ENCODE assay signal across 13 cellular contexts in the genomic region with DNA sequence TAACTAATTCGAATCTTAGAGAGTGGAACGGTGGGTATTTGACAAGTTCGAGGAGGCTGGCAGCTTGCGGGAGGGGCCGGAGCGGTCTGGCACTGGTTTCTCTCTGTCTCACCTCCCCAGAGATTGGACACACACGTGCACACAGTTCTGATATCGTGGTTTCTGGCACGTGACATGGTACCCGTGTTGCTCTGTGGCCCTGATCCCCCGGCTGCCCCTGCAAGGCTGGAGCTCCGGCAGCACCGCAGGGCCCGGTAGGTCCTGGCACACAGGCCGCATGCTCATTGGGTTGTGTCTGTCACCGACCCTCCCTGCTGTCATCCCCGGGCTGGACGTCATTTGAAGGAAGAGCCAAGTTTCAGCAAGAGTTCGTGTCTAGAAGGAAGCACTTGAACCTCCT.
DNase-seq lines count a peak whose midpoint lies in the region; ATAC-seq, FAIRE-seq and TF ChIP-seq lines count a peak whose summit lies in the region.
"Had no signal": no experiment of that assay in that cellular context is flagged by ENCODE, and none has a peak within 500 bp of the region (broad histone marks: within the 10 kb centered on the region; RNA-seq: fewer than 3 reads in every experiment).

No MANE protein-coding gene starts in this region.

- H3K4me2 ChIP-seq in H1 (ENCODE audit: insufficient read depth in 1 of 2, low read depth in 2 of 2, low read length in 2 of 2): no peak overlapping the region

- no peaks in the 10 kb centered on the region for H3K9me3 Mint-ChIP-seq in activated naive CD4-positive, alpha-beta T cell treated with anti-CD3 and anti-CD28 coated beads, Interleukin-2, amount 10 ng/mL, durations not matched to agents 7 days and 5 days
- H3K9me3 Mint-ChIP-seq in stimulated activated effector memory CD8-positive, alpha-beta T cell treated with anti-CD3 and anti-CD28 coated beads, Interleukin-12 subunit alpha, Interleukin-12 subunit beta, amount 100 ng/mL, for 72 hours: no peaks in the 10 kb centered on the region

- no peak for TF ChIP-seq EP300 in H1 (IDR thresholded peaks at IDR 0.05; ENCODE audit: borderline replicate concordance in 1 of 2, low read depth in 2 of 2, low read length in 2 of 2)

- H3K27me3 ChIP-seq in H1 (replicated peaks in 1 of 4; ENCODE audit: control insufficient read depth in 3 of 4, extremely low read depth in 1 of 4, insufficient read depth in 3 of 4, low read length in 3 of 4): no peaks in the 10 kb centered on the region
- no peaks in the 10 kb centered on the region for H3K27me3 ChIP-seq in vagina
- H3K27me3 ChIP-seq: esophagus muscularis mucosa, Peyer's patch, transverse colon had no signal

- no peak for TF ChIP-seq CTCF in H1 (IDR thresholded peaks at IDR 0.05; ENCODE audit: control extremely low read depth in 1 of 3, insufficient read depth in 1 of 3, low read depth in 1 of 3, low read length in 3 of 3)
- TF ChIP-seq CTCF in vagina (IDR thresholded peaks at IDR 0.05): no peak

- no peak overlapping the region for H3K4ac ChIP-seq in H1 (replicated peaks; ENCODE audit: insufficient read length, low read depth, low read length)

- no peak for DNase-seq in activated naive CD4-positive, alpha-beta T cell treated with anti-CD3 and anti-CD28 coated beads, Interleukin-2, amount 10 ng/mL, durations not matched to agents 7 days and 5 days
- no peak for DNase-seq in activated naive CD4-positive, alpha-beta T cell treated with anti-CD3 and anti-CD28 coated beads, Interleukin-2, amount 50 U/mL, for 16 hours
- DNase-seq in H1 (ENCODE audit: low read depth in 1 of 2, low spot score in 2 of 2): no peak
- no peak for DNase-seq in stimulated activated effector memory CD8-positive, alpha-beta T cell treated with anti-CD3 and anti-CD28 coated beads, Interleukin-12 subunit alpha, Interleukin-12 subunit beta, amount 100 ng/mL, for 72 hours (ENCODE audit: low spot score in 2 of 2)
- DNase-seq in vagina (ENCODE audit: extremely low spot score in 2 of 2): no peak
- DNase-seq: GDM1, HCEC 1CT had no signal

- no peak overlapping the region for H2AK5ac ChIP-seq in H1 (ENCODE audit: low read depth, low read length)

- H2BK5ac ChIP-seq in H1 (ENCODE audit: low read depth, low read length): no peak overlapping the region

- H4K20me1 ChIP-seq in H1 (replicated peaks in 1 of 2; ENCODE audit: control insufficient read depth in 1 of 2, insufficient read depth in 2 of 2, low read length in 2 of 2): peaks cover 2 to 24% of the 10 kb centered on the region in 2 experiments

- H4K5ac ChIP-seq in H1 (ENCODE audit: insufficient read length, low read depth, low read length): no peak overlapping the region

- H2BK15ac ChIP-seq in H1 (ENCODE audit: low read length): no peak overlapping the region

- H3K4me1 Mint-ChIP-seq in activated naive CD4-positive, alpha-beta T cell treated with anti-CD3 and anti-CD28 coated beads, Interleukin-2, amount 10 ng/mL, durations not matched to agents 7 days and 5 days: peaks cover 88% of the 10 kb centered on the region
- H3K4me1 Mint-ChIP-seq in stimulated activated effector memory CD8-positive, alpha-beta T cell treated with anti-CD3 and anti-CD28 coated beads, Interleukin-12 subunit alpha, Interleukin-12 subunit beta, amount 100 ng/mL, for 72 hours: peaks cover 91% of the 10 kb centered on the region

- CTCF ChIA-PET in activated naive CD4-positive, alpha-beta T cell treated with anti-CD3 and anti-CD28 coated beads, Interleukin-2, amount 10 ng/mL, durations not matched to agents 7 days and 5 days (lab: Charles Lee): interaction anchor here (0.8 to 7.3 kb wide), 8 partner anchors 10 to 137 kb away, joined by 3 to 79 read pairs (median 5); no protein-coding TSS in a partner anchor
- CTCF ChIA-PET in H1 (lab: Charles Lee; ENCODE audit: partially characterized antibody): interaction anchor here (0.8 to 3.2 kb wide), 15 partner anchors 13 to 137 kb away, joined by 3 to 24 read pairs (median 3); no protein-coding TSS in a partner anchor

- POLR2A ChIA-PET in H1 (lab: Charles Lee; ENCODE audit: partially characterized antibody): interaction anchor here (1.2 to 1.3 kb wide), 2 partner anchors 10 to 388 kb away, joined by 3 to 4 read pairs; no protein-coding TSS in a partner anchor

- H3K23me2 ChIP-seq in H1 (ENCODE audit: low read depth, low read length): no peaks in the 10 kb centered on the region

- ATAC-seq in HG03439 (IDR thresholded peaks at IDR 0.05; ENCODE audit: unreplicated experiment): peak; percentile 52
- ATAC-seq in stimulated activated effector memory CD8-positive, alpha-beta T cell treated with anti-CD3 and anti-CD28 coated beads, Interleukin-12 subunit alpha, Interleukin-12 subunit beta, amount 100 ng/mL, for 72 hours: no peak
- no peak for ATAC-seq in HG03045 (IDR thresholded peaks at IDR 0.05; ENCODE audit: unreplicated experiment)
- no peak for ATAC-seq in GM21723 (IDR thresholded peaks at IDR 0.05; ENCODE audit: unreplicated experiment)

- peaks cover 8% of the 10 kb centered on the region; the same call in 1 of the 2 replicates for H3K79me1 ChIP-seq in H1 (ENCODE audit: low read depth, low read length)

- TF ChIP-seq POLR2A in H1 (IDR thresholded peaks at IDR 0.05; ENCODE audit: control extremely low read depth in 1 of 2, low read depth in 2 of 2, low read length in 2 of 2): no peak
- TF ChIP-seq POLR2A in vagina (IDR thresholded peaks at IDR 0.05): no peak

- no peak overlapping the region for H2AFZ ChIP-seq in H1 (ENCODE audit: low read length)

- WGBS in H1 (ENCODE audit: extremely low coverage in 1 of 2, insufficient coverage in 1 of 2, insufficient read length in 1 of 2, insufficient replicate concordance in 2 of 2, low coverage in 1 of 2, low lambda C conversion rate in 2 of 2, missing lambda C conversion rate in 1 of 2), 2 experiments: 94% methylated on average over 19 of the region's 19 CpGs; no CpG with 5 or more reads in 1 of the 2 experiments

- peak overlapping the region; percentile 71; the same call in 1 of the 2 replicates for H4K8ac ChIP-seq in H1 (ENCODE audit: extremely low read depth, insufficient read depth, low read length)

- H3K4me3 Mint-ChIP-seq in activated naive CD4-positive, alpha-beta T cell treated with anti-CD3 and anti-CD28 coated beads, Interleukin-2, amount 10 ng/mL, durations not matched to agents 7 days and 5 days: no peak overlapping the region
- H3K4me3 Mint-ChIP-seq in stimulated activated effector memory CD8-positive, alpha-beta T cell treated with anti-CD3 and anti-CD28 coated beads, Interleukin-12 subunit alpha, Interleukin-12 subunit beta, amount 100 ng/mL, for 72 hours: peak overlapping the region; percentile 28

- no peak overlapping the region for H2BK20ac ChIP-seq in H1 (ENCODE audit: low read length)

- no peak for TF ChIP-seq RAD21 in H1 (IDR thresholded peaks at IDR 0.05 in 1 of 2, conservative IDR thresholded peaks at IDR 0.05 in 1 of 2; ENCODE audit: low read depth in 2 of 2, low read length in 2 of 2)

- H3K79me2 ChIP-seq in H1 (ENCODE audit: control insufficient read depth in 1 of 2, insufficient read depth in 2 of 2, low read length in 2 of 2): peaks cover 0 to 14% of the 10 kb centered on the region in 2 experiments; a peak in 1 of 4 replicates

- peak overlapping the region; percentile 75 for H3K27ac Mint-ChIP-seq in activated naive CD4-positive, alpha-beta T cell treated with anti-CD3 and anti-CD28 coated beads, Interleukin-2, amount 10 ng/mL, durations not matched to agents 7 days and 5 days
- H3K27ac Mint-ChIP-seq in stimulated activated effector memory CD8-positive, alpha-beta T cell treated with anti-CD3 and anti-CD28 coated beads, Interleukin-12 subunit alpha, Interleukin-12 subunit beta, amount 100 ng/mL, for 72 hours: peak overlapping the region; percentile 83

- H3K4me1 ChIP-seq in H1 (replicated peaks in 1 of 4; ENCODE audit: control insufficient read depth in 3 of 4, insufficient read depth in 4 of 4, low read length in 3 of 4) (peaks cover 0 to 7% (median 4%) of the 10 kb centered on the region in 4 experiments; a peak in 5 of 7 replicates), vagina (peaks cover 15% of the 10 kb centered on the region)

- H3K27me3 Mint-ChIP-seq in activated naive CD4-positive, alpha-beta T cell treated with anti-CD3 and anti-CD28 coated beads, Interleukin-2, amount 10 ng/mL, durations not matched to agents 7 days and 5 days: no peaks in the 10 kb centered on the region

- no peak overlapping the region; a peak in 1 of 7 replicates for H3K9ac ChIP-seq in H1 (replicated peaks in 1 of 4; ENCODE audit: extremely low read depth in 1 of 4, low read depth in 3 of 4, low read length in 3 of 4)

- no peak overlapping the region for H2BK120ac ChIP-seq in H1 (replicated peaks; ENCODE audit: low read depth, low read length)

- H3K23ac ChIP-seq in H1 (ENCODE audit: insufficient read length): no peak overlapping the region

- no peak overlapping the region for H3K56ac ChIP-seq in H1 (replicated peaks; ENCODE audit: insufficient read length, low read depth, low read length)

- H4K91ac ChIP-seq in H1 (replicated peaks; ENCODE audit: insufficient read length, low read length): no peak overlapping the region

- H3K36me3 Mint-ChIP-seq in activated naive CD4-positive, alpha-beta T cell treated with anti-CD3 and anti-CD28 coated beads, Interleukin-2, amount 10 ng/mL, durations not matched to agents 7 days and 5 days: peaks cover 53% of the 10 kb centered on the region
- peaks cover 91% of the 10 kb centered on the region for H3K36me3 Mint-ChIP-seq in stimulated activated effector memory CD8-positive, alpha-beta T cell treated with anti-CD3 and anti-CD28 coated beads, Interleukin-12 subunit alpha, Interleukin-12 subunit beta, amount 100 ng/mL, for 72 hours

- no peak overlapping the region for H3K14ac ChIP-seq in H1 (ENCODE audit: insufficient read length)

- H3K36me3 ChIP-seq in H1 (ENCODE audit: control insufficient read depth in 2 of 4, insufficient read depth in 4 of 4, low read length in 3 of 4): no peaks in the 10 kb centered on the region
- H3K36me3 ChIP-seq in vagina: no peaks in the 10 kb centered on the region
- H3K36me3 ChIP-seq: Peyer's patch, transverse colon had no signal

- H3K18ac ChIP-seq in H1 (ENCODE audit: extremely low read depth, low read length): no peak overlapping the region

- H3K4me3 ChIP-seq in H1 (ENCODE audit: extremely low read depth in 1 of 4, insufficient read depth in 2 of 4, low read depth in 3 of 4, low read length in 4 of 4): no peak overlapping the region
- H3K4me3 ChIP-seq in vagina: no peak overlapping the region
- H3K4me3 ChIP-seq: esophagus muscularis mucosa, Peyer's patch, transverse colon had no signal

- FAIRE-seq in H1 (lab: Jason Lieb, UNC): no peak

- intact Hi-C loops in vagina (cut with DNase I): no loop called here

- H3K27ac ChIP-seq in H1 (ENCODE audit: low read depth, low read length): no peak overlapping the region
- H3K27ac ChIP-seq in vagina: no peak overlapping the region
- H3K27ac ChIP-seq: esophagus muscularis mucosa, transverse colon had no signal

- H3K9me3 ChIP-seq in H1 (ENCODE audit: insufficient read depth in 2 of 2, low read depth in 1 of 2, low read length in 1 of 2) (no peaks in the 10 kb centered on the region), vagina (no peaks in the 10 kb centered on the region)
- H3K9me3 ChIP-seq: esophagus muscularis mucosa, Peyer's patch, transverse colon had no signal

- H2BK12ac ChIP-seq in H1 (ENCODE audit: low read depth, low read length): no peak overlapping the region

TF ChIP-seq in H1, 55 proteins besides CTCF, POLR2A, EP300 and RAD21 (continues in another document):
- TF ChIP-seq KDM5A (IDR thresholded peaks at IDR 0.05; ENCODE audit: low read length) (no peak), KDM4A (IDR thresholded peaks at IDR 0.05; ENCODE audit: low read depth, low read length, severe bottlenecking) (no peak)
